In the genomic region with DNA sequence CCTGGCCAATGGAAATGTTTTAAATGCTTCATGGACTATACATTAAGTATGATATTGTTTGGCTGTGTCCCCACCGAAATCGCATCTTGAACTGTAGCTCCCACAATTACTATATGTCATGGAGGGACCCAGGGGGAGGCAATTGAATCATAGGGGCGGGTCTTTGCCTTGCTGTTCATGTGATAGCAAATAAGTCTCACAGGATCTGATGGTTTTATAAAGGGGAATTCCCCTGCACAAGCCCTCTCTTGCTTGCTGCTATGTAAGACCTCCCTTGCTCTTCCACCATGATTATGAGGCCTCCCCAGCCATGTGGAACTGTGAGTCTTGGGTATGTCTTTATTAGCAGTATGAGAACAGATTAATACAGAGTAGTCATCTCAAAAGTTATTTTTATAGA, we compare ENCODE assay signal across 18 cellular contexts. TPM values are rescaled to one million over a fixed set of nuclear protein-coding genes. Genes with fewer than 3 reads are reported as not detected.
A peak's percentile ranks its signal among the peaks of the same experiment; 100 is the strongest.
DNase-seq lines count a peak whose midpoint lies in the region; ATAC-seq lines count a peak whose summit lies in the region.
"Had no signal": no experiment of that assay in that cellular context is flagged by ENCODE, and none has a peak within 500 bp of the region (broad histone marks: within the 10 kb centered on the region; RNA-seq: fewer than 3 reads in every experiment).

No MANE protein-coding gene starts in this region.

- no peak overlapping the region for H3K27ac Mint-ChIP-seq in activated T-cell treated with anti-CD3 and anti-CD28 coated beads, Interleukin-2, amount 50 U/mL, for 72 hours
- H3K27ac Mint-ChIP-seq in stimulated activated naive CD8-positive, alpha-beta T cell treated with anti-CD3 and anti-CD28 coated beads, Interleukin-15, amount 100 ng/mL, for 72 hours, result no peak overlapping the region
- H3K27ac Mint-ChIP-seq: CD4-positive, CD25-positive, alpha-beta regulatory T cell; CD8-positive, alpha-beta T cell had no signal

- H3K27me3 Mint-ChIP-seq in activated T-cell treated with anti-CD3 and anti-CD28 coated beads, Interleukin-2, amount 50 U/mL, for 72 hours (ENCODE audit: low read depth), result peaks cover 13% of the 10 kb centered on the region
- H3K27me3 Mint-ChIP-seq in activated T-cell treated with anti-CD3 and anti-CD28 coated beads, Interleukin-2, amount 50 U/mL, for 4 hours (ENCODE audit: low read depth), result peaks cover 3% of the 10 kb centered on the region
- no peaks in the 10 kb centered on the region for H3K27me3 Mint-ChIP-seq in stimulated activated naive CD8-positive, alpha-beta T cell treated with anti-CD3 and anti-CD28 coated beads, Interleukin-15, amount 100 ng/mL, for 72 hours

- ATAC-seq in activated T-cell treated with anti-CD3 and anti-CD28 coated beads, Interleukin-2, amount 50 U/mL, for 72 hours (replicated peaks in 1 of 2), result peak; percentile 21 to 43
- no peak for ATAC-seq in activated T-cell treated with anti-CD3 and anti-CD28 coated beads, Interleukin-2, amount 50 U/mL, for 4 hours
- peak; percentile 23 for ATAC-seq in stimulated activated naive CD8-positive, alpha-beta T cell treated with anti-CD3 and anti-CD28 coated beads, Interleukin-15, Interleukin-2, amounts not matched to agents 100 U/mL and 50 U/mL, for 24 hours
- ATAC-seq in stimulated activated naive CD8-positive, alpha-beta T cell treated with anti-CD3 and anti-CD28 coated beads, Interleukin-15, amount 100 ng/mL, for 72 hours, result no peak
- ATAC-seq: A549; CD8-positive, alpha-beta T cell had no signal

- no peak overlapping the region for H3K4me3 Mint-ChIP-seq in activated T-cell treated with anti-CD3 and anti-CD28 coated beads, Interleukin-2, amount 50 U/mL, for 72 hours
- H3K4me3 Mint-ChIP-seq in activated T-cell treated with anti-CD3 and anti-CD28 coated beads, Interleukin-2, amount 50 U/mL, for 4 hours, result no peak overlapping the region
- H3K4me3 Mint-ChIP-seq in stimulated activated naive CD8-positive, alpha-beta T cell treated with anti-CD3 and anti-CD28 coated beads, Interleukin-15, amount 100 ng/mL, for 72 hours, result no peak overlapping the region
- H3K4me3 Mint-ChIP-seq: CD4-positive, CD25-positive, alpha-beta regulatory T cell; CD8-positive, alpha-beta T cell had no signal

- H3K36me3 Mint-ChIP-seq in activated T-cell treated with anti-CD3 and anti-CD28 coated beads, Interleukin-2, amount 50 U/mL, for 72 hours (ENCODE audit: insufficient read depth in 2 of 2), result no peaks in the 10 kb centered on the region
- H3K36me3 Mint-ChIP-seq in activated T-cell treated with anti-CD3 and anti-CD28 coated beads, Interleukin-2, amount 50 U/mL, for 4 hours (ENCODE audit: insufficient read depth), result no peaks in the 10 kb centered on the region
- H3K36me3 Mint-ChIP-seq: CD4-positive, CD25-positive, alpha-beta regulatory T cell; CD8-positive, alpha-beta T cell had no signal

- no peak for DNase-seq in activated T-cell treated with anti-CD3 and anti-CD28 coated beads, Interleukin-2, amount 50 U/mL, for 72 hours
- DNase-seq in activated T-cell treated with anti-CD3 and anti-CD28 coated beads, Interleukin-2, amount 50 U/mL, for 4 hours, result no peak
- DNase-seq in stimulated activated naive CD8-positive, alpha-beta T cell treated with anti-CD3 and anti-CD28 coated beads, Interleukin-15, Interleukin-2, amounts not matched to agents 100 U/mL and 50 U/mL, for 24 hours, result no peak
- no peak for DNase-seq in stimulated activated naive CD8-positive, alpha-beta T cell treated with anti-CD3 and anti-CD28 coated beads, Interleukin-15, amount 100 ng/mL, for 72 hours
- peak; percentile 39 for DNase-seq in kidney tubule cell (ENCODE audit: low spot score)
- DNase-seq in CD1c-positive myeloid dendritic cell (ENCODE audit: extremely low spot score), result no peak
- no peak for DNase-seq in activated naive CD4-positive, alpha-beta T cell treated with Interleukin-2 at 50 U/mL for 16 hours
- DNase-seq: 8988T; C1 segment of cervical spinal cord; Caco-2; CD4-positive, CD25-positive, alpha-beta regulatory T cell; CD8-positive, alpha-beta T cell; DMS153; DND-41; GM23248; H7; HCEC 1CT had no signal

- H3K4me1 Mint-ChIP-seq in activated T-cell treated with anti-CD3 and anti-CD28 coated beads, Interleukin-2, amount 50 U/mL, for 72 hours (ENCODE audit: low read depth), result peaks cover 5% of the 10 kb centered on the region
- H3K4me1 Mint-ChIP-seq in activated T-cell treated with anti-CD3 and anti-CD28 coated beads, Interleukin-2, amount 50 U/mL, for 4 hours (ENCODE audit: low read depth), result no peaks in the 10 kb centered on the region
- H3K4me1 Mint-ChIP-seq in stimulated activated naive CD8-positive, alpha-beta T cell treated with anti-CD3 and anti-CD28 coated beads, Interleukin-15, amount 100 ng/mL, for 72 hours, result no peaks in the 10 kb centered on the region
- H3K4me1 Mint-ChIP-seq: CD4-positive, CD25-positive, alpha-beta regulatory T cell had no signal

- H3K9me3 Mint-ChIP-seq in activated T-cell treated with anti-CD3 and anti-CD28 coated beads, Interleukin-2, amount 50 U/mL, for 72 hours, result no peaks in the 10 kb centered on the region
- H3K9me3 Mint-ChIP-seq in activated T-cell treated with anti-CD3 and anti-CD28 coated beads, Interleukin-2, amount 50 U/mL, for 4 hours, result peaks cover 3% of the 10 kb centered on the region
- peaks cover 0 to 6% of the 10 kb centered on the region in 2 donors for H3K9me3 Mint-ChIP-seq in stimulated activated naive CD8-positive, alpha-beta T cell treated with anti-CD3 and anti-CD28 coated beads, Interleukin-15, amount 100 ng/mL, for 72 hours

RNA-seq across cellular contexts. Expression of gene GRB10, which starts 32.4 kb away (rescaled TPM):
- 10 to 100 TPM; 18.4 to 21.0 TPM for total RNA-seq in activated T-cell treated with anti-CD3 and anti-CD28 coated beads, Interleukin-2, amount 50 U/mL, for 72 hours
- 1 to 10 TPM; 1.3 to 3.7 (median 3.3) TPM for total RNA-seq in activated T-cell treated with anti-CD3 and anti-CD28 coated beads, Interleukin-2, amount 50 U/mL, for 4 hours

Comparison
In these comparisons a context has a peak if more than half of its experiments do, and no peak if none do; other contexts are left out.
1. ATAC-seq: peak in activated T-cell treated with anti-CD3 and anti-CD28 coated beads, Interleukin-2, amount 50 U/mL, for 72 hours (2 of 2) and stimulated activated naive CD8-positive, alpha-beta T cell treated with anti-CD3 and anti-CD28 coated beads, Interleukin-15, Interleukin-2, amounts not matched to agents 100 U/mL and 50 U/mL, for 24 hours (single experiment); none in activated T-cell treated with anti-CD3 and anti-CD28 coated beads, Interleukin-2, amount 50 U/mL, for 4 hours (0 of 2) and stimulated activated naive CD8-positive, alpha-beta T cell treated with anti-CD3 and anti-CD28 coated beads, Interleukin-15, amount 100 ng/mL, for 72 hours (single experiment).
2. RNA of gene GRB10, which starts 32.4 kb away (total RNA-seq): 18.4 to 21.0 TPM in activated T-cell treated with anti-CD3 and anti-CD28 coated beads, Interleukin-2, amount 50 U/mL, for 72 hours; 1.3 to 3.7 TPM in activated T-cell treated with anti-CD3 and anti-CD28 coated beads, Interleukin-2, amount 50 U/mL, for 4 hours; every median in the first group is over 4 times any median in the second.